ENCODE assay signal across 8 cellular contexts in genomic region chr2:61135510-61135909, GRCh38. TPM values are rescaled to one million over a fixed set of nuclear protein-coding genes. Genes with fewer than 3 reads are reported as not detected.
DNase-seq lines count a peak whose midpoint lies in the region; ATAC-seq, FAIRE-seq and TF ChIP-seq lines count a peak whose summit lies in the region.

No MANE protein-coding gene starts in this region.

- H3K27me3 ChIP-seq in GM23248 (replicated peaks; ENCODE audit: insufficient read depth) (no peaks in the 10 kb centered on the region), uterus (no peaks in the 10 kb centered on the region)

- POLR2A ChIA-PET in A549 (lab: Yijun Ruan, JAX): interaction anchor here (1.0 to 2.5 kb wide), 3 partner anchors 9 to 628 kb away, joined by 5 to 13 read pairs (median 6); no protein-coding TSS in a partner anchor

- in situ Hi-C loops in GM23248 (cut with MboI): no loop called here

- CTCF ChIA-PET in A549 (lab: Yijun Ruan, JAX): interaction anchor here (0.6 to 3.1 kb wide), 25 partner anchors 9 to 1270 kb away, joined by 3 to 16 read pairs (median 3); partner anchors contain the start of gene FAM161A

- peak; percentile 77 to 79 for TF ChIP-seq RAD21 in A549 (conservative IDR thresholded peaks at IDR 0.05 in 1 of 2, IDR thresholded peaks at IDR 0.05 in 1 of 2)

- H4K20me1 ChIP-seq in GM23248 (ENCODE audit: insufficient read depth): no peaks in the 10 kb centered on the region

- ATAC-seq in A549 (peak; percentile 85 to 88), GM19023 (IDR thresholded peaks at IDR 0.05; ENCODE audit: unreplicated experiment) (no peak)

- peak in 1 of 2 experiments; percentile 61 for DNase-seq in A549 (ENCODE audit: low read depth in 1 of 2, low spot score in 1 of 2)
- peak; percentile 66 for DNase-seq in GM23248
- DNase-seq in SHP77 treated with DMSO at 0.1 percent for 48 hours (lab: John Stamatoyannopoulos, UW): peak; percentile 2
- DNase-seq in head of caudate nucleus: peak in 24 of 42 donors; percentile 12 to 67 (median 40)
- no peak for DNase-seq in uterus
- DNase-seq in NCI-H1436 treated with DMSO at 0.1 percent for 48 hours (lab: John Stamatoyannopoulos, UW): no peak
- no peak for DNase-seq in activated effector memory CD4-positive, alpha-beta T cell treated with Interleukin-2 at 50 U/mL for 16 hours

- H2AFZ ChIP-seq in GM23248: no peak overlapping the region

- H3K36me3 ChIP-seq in GM23248 (ENCODE audit: low read depth) (no peaks in the 10 kb centered on the region), uterus (no peaks in the 10 kb centered on the region)

- no peak for FAIRE-seq in A549 (lab: Jason Lieb, UNC)

- TF ChIP-seq EP300 in A549 (IDR thresholded peaks at IDR 0.05): no peak

- intact Hi-C loops in head of caudate nucleus (cut with DNase I) (no loop called here), uterus (cut with DNase I; ENCODE audit: low total_unique reads) (no loop called here)

- H3K4me2 ChIP-seq in A549: no peak overlapping the region
- no peak overlapping the region for H3K4me2 ChIP-seq in GM23248 (ENCODE audit: unreplicated experiment)

- H3K4me1 ChIP-seq in A549 (no peaks in the 10 kb centered on the region), GM23248 (ENCODE audit: insufficient read depth) (no peaks in the 10 kb centered on the region), uterus (no peaks in the 10 kb centered on the region)

- no peak for TF ChIP-seq POLR2A in A549 (IDR thresholded peaks at IDR 0.05; ENCODE audit: low read length)
- no peak for TF ChIP-seq POLR2A in uterus (IDR thresholded peaks at IDR 0.05)

- TF ChIP-seq CTCF in A549 (IDR thresholded peaks at IDR 0.05) (peak; percentile 69), uterus (IDR thresholded peaks at IDR 0.05) (peak; percentile 31 to 40 (median 34))

- H3K27ac ChIP-seq in A549 (no peak overlapping the region), GM23248 (no peak overlapping the region), uterus (no peak overlapping the region)

- no peak overlapping the region for H3K9ac ChIP-seq in GM23248

- WGBS in A549 (ENCODE audit: missing lambda C conversion rate): 21% methylated on average over 3 of the region's 3 CpGs
- 26 to 27% methylated on average over 3 of the region's 3 CpGs for WGBS in GM23248 (ENCODE audit: low coverage in 1 of 2, low lambda C conversion rate in 2 of 2, missing lambda C conversion rate in 2 of 2), 2 experiments

- H3K4me3 ChIP-seq in A549: no peak overlapping the region
- no peak overlapping the region for H3K4me3 ChIP-seq in GM23248
- no peak overlapping the region for H3K4me3 ChIP-seq in uterus

- H3K9me2 ChIP-seq in GM23248 (ENCODE audit: insufficient read depth): no peaks in the 10 kb centered on the region

- H3K9me3 ChIP-seq in A549 (no peaks in the 10 kb centered on the region), GM23248 (ENCODE audit: low read depth) (no peaks in the 10 kb centered on the region), uterus (no peaks in the 10 kb centered on the region)

- no peaks in the 10 kb centered on the region for H3K79me2 ChIP-seq in GM23248 (ENCODE audit: insufficient read depth)

- no peaks in the 10 kb centered on the region for H3F3A ChIP-seq in GM23248 (ENCODE audit: insufficient read depth)

TF ChIP-seq in A549, 52 proteins besides CTCF, POLR2A, EP300 and RAD21:
- TF ChIP-seq RARB (CRISPR knock-in tag; IDR thresholded peaks at IDR 0.05): no peak
- no peak for TF ChIP-seq HOXB13 (CRISPR knock-in tag; IDR thresholded peaks at IDR 0.05; ENCODE audit: low read depth)
- no peak for TF ChIP-seq TP53 (CRISPR knock-in tag; IDR thresholded peaks at IDR 0.05)
- TF ChIP-seq HOXA7 (CRISPR knock-in tag; IDR thresholded peaks at IDR 0.05): no peak
- TF ChIP-seq ZSCAN20 (CRISPR knock-in tag; IDR thresholded peaks at IDR 0.05): no peak
- TF ChIP-seq, protein P1, sequence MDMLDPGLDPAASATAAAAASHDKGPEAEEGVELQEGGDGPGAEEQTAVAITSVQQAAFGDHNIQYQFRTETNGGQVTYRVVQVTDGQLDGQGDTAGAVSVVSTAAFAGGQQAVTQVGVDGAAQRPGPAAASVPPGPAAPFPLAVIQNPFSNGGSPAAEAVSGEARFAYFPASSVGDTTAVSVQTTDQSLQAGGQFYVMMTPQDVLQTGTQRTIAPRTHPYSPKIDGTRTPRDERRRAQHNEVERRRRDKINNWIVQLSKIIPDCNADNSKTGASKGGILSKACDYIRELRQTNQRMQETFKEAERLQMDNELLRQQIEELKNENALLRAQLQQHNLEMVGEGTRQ (IDR thresholded peaks at IDR 0.05): no peak
- 0 out of 2 replicates have a peak, but pooled peaks have one; percentile 33 for TF ChIP-seq MAX (IDR thresholded peaks at IDR 0.05)
- no peak for TF ChIP-seq EHF (CRISPR knock-in tag; IDR thresholded peaks at IDR 0.05)
- TF ChIP-seq ZNF302 (CRISPR knock-in tag; IDR thresholded peaks at IDR 0.05): no peak
- peak; percentile 45; the same call in 1 of the 3 replicates for TF ChIP-seq SMC3 (IDR thresholded peaks at IDR 0.05)
- no peak for TF ChIP-seq JUN (IDR thresholded peaks at IDR 0.05)
- TF ChIP-seq SREBF2 (IDR thresholded peaks at IDR 0.05): no peak

RNA-seq across cellular contexts. Expression of gene C2orf74, which starts 26.5 kb away (rescaled TPM):
- polyA plus RNA-seq in A549 (2011; rRNA removed): 32.5 and 47.8 TPM in 2 replicates
- 14.8 and 18.7 TPM in 2 replicates for polyA plus RNA-seq in A549 (2012; cell fraction: cytosol; rRNA removed)
- 2.4 and 4.4 TPM in 2 replicates for polyA plus RNA-seq in A549 (2012; cell fraction: nucleus; rRNA removed)
- 41.8 to 44.5 TPM (median 43.6 TPM) in 3 replicates for polyA plus RNA-seq in A549 (2017; fragmentation: RNase III; extraction: RNeasy Plus Mini Kit Qiagen cat#74134 plus additional on column Dnase treatment)
- 6.8 and 7.5 TPM in 2 replicates for polyA minus RNA-seq in A549 (2011; rRNA and poly(A)+ RNA removed)
- 2.8 and 7.7 TPM in 2 replicates for total RNA-seq in GM23248 (2014; rRNA removed; shearing (Covaris generic))
- 14.2 and 17.9 TPM in 2 replicates for polyA plus RNA-seq in GM23248 (2016; fragmentation: Nextera tagmentation; extraction: Ambion mirVana)
- 10 to 100 TPM in 2 of 4 donors, 1 to 10 TPM in 2; 5.7 to 50.9 (median 13.6) TPM for total RNA-seq in uterus

Comparison
In these comparisons a context has a peak if more than half of its experiments do, and no peak if none do; other contexts are left out.
1. DNase-seq: peak in GM23248 (single experiment), SHP77 treated with DMSO at 0.1 percent for 48 hours (single experiment) and head of caudate nucleus (24 of 42); none in uterus (0 of 2), NCI-H1436 treated with DMSO at 0.1 percent for 48 hours (single experiment) and activated effector memory CD4-positive, alpha-beta T cell treated with Interleukin-2 at 50 U/mL for 16 hours (single experiment).